16 cellular contexts compared by ENCODE assay signal in the genomic region with DNA sequence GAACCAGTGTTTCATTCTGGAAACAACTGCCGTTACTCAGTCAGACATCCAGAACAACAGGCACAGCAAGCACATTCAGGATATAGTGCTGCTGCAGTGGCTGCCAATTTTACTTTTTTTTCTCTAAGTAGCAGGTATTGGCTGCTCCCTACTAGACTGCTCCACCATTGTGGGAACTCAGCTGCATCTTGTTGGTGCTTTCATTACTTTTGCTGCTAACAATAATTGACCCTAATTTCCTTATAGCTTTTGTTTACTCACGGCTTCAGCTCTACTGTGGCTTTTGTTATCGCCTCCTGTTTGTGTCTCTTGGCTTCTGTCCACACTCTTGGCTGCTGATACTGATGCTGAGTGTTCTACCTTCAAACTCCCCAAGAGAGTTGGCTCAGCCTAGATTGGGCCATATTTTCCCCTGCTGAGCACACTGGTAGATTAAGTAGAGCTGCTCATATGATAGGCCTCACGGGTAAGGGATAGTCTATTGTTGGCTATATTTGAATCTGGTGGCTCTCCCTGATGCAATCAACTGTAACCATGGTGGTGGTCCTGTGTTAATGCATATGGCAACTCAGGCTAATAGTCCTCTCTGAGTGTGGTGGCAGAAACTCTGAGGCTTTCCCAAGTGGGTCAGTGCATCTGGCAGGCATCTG. TPM values are rescaled to one million over a fixed set of nuclear protein-coding genes. Genes with fewer than 3 reads are reported as not detected.
DNase-seq lines count a peak whose midpoint lies in the region; ATAC-seq lines count a peak whose summit lies in the region.
"Had no signal": no experiment of that assay in that cellular context is flagged by ENCODE, and none has a peak within 500 bp of the region (broad histone marks: within the 10 kb centered on the region; RNA-seq: fewer than 3 reads in every experiment).

No MANE protein-coding gene starts in this region.

- no peak for ATAC-seq in GM19467 (IDR thresholded peaks at IDR 0.05; ENCODE audit: unreplicated experiment)
- ATAC-seq: GM12878 had no signal

- DNase-seq in DMS153 (lab: John Stamatoyannopoulos, UW): peak; percentile 80
- peak; percentile 92 for DNase-seq in NCI-H1092 treated with DMSO at 0.1 percent for 48 hours (lab: John Stamatoyannopoulos, UW)
- DNase-seq in OCI-M1 (lab: John Stamatoyannopoulos, UW): peak; percentile 87
- DNase-seq in glomerular endothelial cell (ENCODE audit: extremely low read depth, low read depth, low spot score): peak; percentile 54
- no peak for DNase-seq in retina
- no peak for DNase-seq in posterior vena cava (ENCODE audit: low spot score)
- DNase-seq in NK-92 (lab: John Stamatoyannopoulos, UW; ENCODE audit: unreplicated experiment): no peak
- DNase-seq: activated naive CD8-positive, alpha-beta T cell treated with anti-CD3 and anti-CD28 coated beads, Interleukin-2, amount 10 ng/mL, durations not matched to agents 7 days and 5 days; AML-193; NCI-H82; SIG-M5 had no signal

- intact Hi-C loops in posterior vena cava (cut with DNase I): no loop called here

RNA-seq across cellular contexts. Expression of gene IL2, which starts 44.5 kb away (rescaled TPM):
- not detected in 2 replicates for total RNA-seq in glomerular endothelial cell
- total RNA-seq in posterior vena cava: not detected
- total RNA-seq: dermis microvascular lymphatic vessel endothelial cell, frontal cortex, myocyte had no signal

Comparison
In these comparisons a context has a peak if more than half of its experiments do, and no peak if none do; other contexts are left out.
1. DNase-seq: peak in DMS153 (single experiment), NCI-H1092 treated with DMSO at 0.1 percent for 48 hours (single experiment), OCI-M1 (single experiment) and glomerular endothelial cell (single experiment); none in retina (single experiment), posterior vena cava (single experiment) and NK-92 (single experiment).